Comparison of ENCODE assay signal across 8 cellular contexts in the genomic region with DNA sequence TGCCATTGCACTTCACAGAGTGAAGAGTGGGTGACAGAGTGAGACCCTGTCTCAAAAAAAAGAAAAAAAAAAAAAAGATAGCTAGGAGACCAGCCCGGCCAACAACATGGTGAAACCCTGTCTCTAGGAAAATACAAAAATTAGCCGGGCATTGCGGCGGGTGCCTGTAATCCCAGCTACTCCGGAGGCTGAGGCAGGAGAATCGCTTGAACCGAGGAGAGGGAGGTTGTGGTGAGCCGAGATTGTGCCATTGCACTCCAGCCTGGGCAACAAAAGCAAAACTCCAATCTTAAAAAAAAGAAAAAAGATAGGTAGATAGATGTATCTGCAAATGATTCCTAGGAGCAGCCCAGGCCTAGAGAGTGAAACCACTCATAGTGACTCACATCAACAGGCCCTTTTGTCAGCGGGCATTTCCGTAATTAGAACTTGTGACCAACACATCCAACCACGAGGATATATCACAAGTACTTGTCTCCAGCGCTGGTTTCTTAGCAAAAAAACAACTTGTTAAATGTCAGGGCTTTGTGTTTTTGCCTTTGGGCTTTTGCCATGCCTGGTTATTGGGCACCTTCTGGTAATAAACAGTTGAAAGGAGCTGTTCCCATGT. TPM values are rescaled to one million over a fixed set of nuclear protein-coding genes. Genes with fewer than 3 reads are reported as not detected.
DNase-seq lines count a peak whose midpoint lies in the region; ATAC-seq and TF ChIP-seq lines count a peak whose summit lies in the region.
"Not testable (repeated sequence)": the region's sequence is repeated elsewhere in the genome, so short reads cannot be mapped to it uniquely, and the experiment has no call there.

No MANE protein-coding gene starts in this region.

- H3K27ac Mint-ChIP-seq in activated CD4-positive, alpha-beta T cell treated with anti-CD3 and anti-CD28 coated beads for 36 hours: peak overlapping the region; percentile 67
- H3K27ac Mint-ChIP-seq in MCF 10A (ENCODE audit: low read depth, unreplicated experiment): not testable (repeated sequence)
- peak overlapping the region in 9 of 10 donors; percentile 35 to 94 (median 81) for H3K27ac Mint-ChIP-seq in naive thymus-derived CD8-positive, alpha-beta T cell

- not testable (repeated sequence) for H3K4me3 ChIP-seq in GM12865 (ENCODE audit: low read depth, low read length); thoracic aorta

- H3K36me3 Mint-ChIP-seq in activated CD4-positive, alpha-beta T cell treated with anti-CD3 and anti-CD28 coated beads for 36 hours (ENCODE audit: low read depth); MCF 10A (ENCODE audit: insufficient read depth, unreplicated experiment); naive thymus-derived CD8-positive, alpha-beta T cell: not testable (repeated sequence)

- CTCF ChIA-PET in activated CD4-positive, alpha-beta T cell treated with anti-CD3 and anti-CD28 coated beads for 36 hours (lab: Charles Lee): interaction anchor here (2.0 kb wide), 1 partner anchor 10 kb away, joined by 6 read pairs; no protein-coding TSS in a partner anchor
- CTCF ChIA-PET in MCF 10A (lab: Yijun Ruan, JAX): interaction anchor here (0.6 to 0.7 kb wide), 4 partner anchors 66 to 677 kb away, joined by 3 to 5 read pairs (median 3); no protein-coding TSS in a partner anchor

- not testable (repeated sequence) for H3K9me3 ChIP-seq in thoracic aorta

- POLR2A ChIA-PET in activated CD4-positive, alpha-beta T cell treated with anti-CD3 and anti-CD28 coated beads for 36 hours (lab: Charles Lee): interaction anchor here (0.6 kb wide), 2 partner anchors 70 to 188 kb away, joined by 4 to 6 read pairs; no protein-coding TSS in a partner anchor
- POLR2A ChIA-PET in MCF 10A (lab: Yijun Ruan, JAX): interaction anchor here (0.6 to 3.5 kb wide), 2 partner anchors 13 to 1862 kb away, joined by 5 to 20 read pairs; partner anchors contain the start of gene AMZ2
- POLR2A ChIA-PET in naive thymus-derived CD8-positive, alpha-beta T cell (lab: Charles Lee): interaction anchor here (5.8 kb wide), 1 partner anchor 29 kb away, joined by 45 read pairs; no protein-coding TSS in a partner anchor

- not testable (repeated sequence) for H3K4me3 Mint-ChIP-seq in activated CD4-positive, alpha-beta T cell treated with anti-CD3 and anti-CD28 coated beads for 36 hours; MCF 10A (ENCODE audit: unreplicated experiment)
- peak overlapping the region in 2 of 10 donors; percentile 40 to 52 for H3K4me3 Mint-ChIP-seq in naive thymus-derived CD8-positive, alpha-beta T cell

- intact Hi-C loops in activated CD4-positive, alpha-beta T cell treated with anti-CD3 and anti-CD28 coated beads for 36 hours (cut with DNase I, micrococcal nuclease); MCF 10A (cut with micrococcal nuclease): not testable (repeated sequence)

- not testable (repeated sequence) for BruUV-seq in MCF 10A (replicated peaks; lab: Mats Ljungman, UMichigan)

- H3K4me1 ChIP-seq in thoracic aorta (ENCODE audit: control insufficient read depth in 1 of 2, low read depth in 2 of 2): not testable (repeated sequence)

- peak; percentile 31 for ATAC-seq in HG02798 (IDR thresholded peaks at IDR 0.05; ENCODE audit: poor library complexity, unreplicated experiment)
- ATAC-seq in activated CD4-positive, alpha-beta T cell treated with anti-CD3 and anti-CD28 coated beads for 36 hours: peak; percentile 33
- not testable (repeated sequence) for ATAC-seq in naive thymus-derived CD8-positive, alpha-beta T cell; thoracic aorta (ENCODE audit: insufficient number of reproducible peaks, low FRiP score, low read depth)

- H3K27ac ChIP-seq in thoracic aorta: peak overlapping the region; percentile 43 to 57

- H3K27me3 Mint-ChIP-seq in activated CD4-positive, alpha-beta T cell treated with anti-CD3 and anti-CD28 coated beads for 36 hours; MCF 10A (ENCODE audit: insufficient read depth, unreplicated experiment); naive thymus-derived CD8-positive, alpha-beta T cell: not testable (repeated sequence)

- H3K36me3 ChIP-seq in thoracic aorta: not testable (repeated sequence)

- DNase-seq in GM12865 (ENCODE audit: low read depth) (peak; percentile 90), NCI-H226 (peak; percentile 15), MCF 10A (ENCODE audit: unreplicated experiment) (peak; percentile 73), glomerular visceral epithelial cell (ENCODE audit: extremely low spot score) (peak; percentile 80)
- peak; percentile 39 for DNase-seq in activated CD4-positive, alpha-beta T cell treated with anti-CD3 and anti-CD28 coated beads for 36 hours
- DNase-seq in naive thymus-derived CD8-positive, alpha-beta T cell: peak in 2 of 10 donors; percentile 36 to 41
- DNase-seq in thoracic aorta (ENCODE audit: low spot score): not testable (repeated sequence)

- H3K27me3 ChIP-seq in thoracic aorta (replicated peaks; ENCODE audit: insufficient read depth): not testable (repeated sequence)

- not testable (repeated sequence) for H3K9me3 Mint-ChIP-seq in activated CD4-positive, alpha-beta T cell treated with anti-CD3 and anti-CD28 coated beads for 36 hours (ENCODE audit: low read depth); MCF 10A (ENCODE audit: unreplicated experiment); naive thymus-derived CD8-positive, alpha-beta T cell

- H3K4me1 Mint-ChIP-seq in activated CD4-positive, alpha-beta T cell treated with anti-CD3 and anti-CD28 coated beads for 36 hours: peaks cover 52% of the 10 kb centered on the region
- not testable (repeated sequence) for H3K4me1 Mint-ChIP-seq in MCF 10A (ENCODE audit: insufficient read depth, unreplicated experiment)
- H3K4me1 Mint-ChIP-seq in naive thymus-derived CD8-positive, alpha-beta T cell: peaks cover 15 to 54% (median 34%) of the 10 kb centered on the region in 4 donors

- TF ChIP-seq CTCF in GM12865 (IDR thresholded peaks at IDR 0.05; ENCODE audit: insufficient read depth, low read depth, low read length, missing control alignments); MCF 10A (IDR thresholded peaks at IDR 0.05; ENCODE audit: unreplicated experiment); thoracic aorta (IDR thresholded peaks at IDR 0.05): not testable (repeated sequence)

RNA-seq across cellular contexts. Expression of gene AMZ2, which starts 13.0 kb away (rescaled TPM):
- total RNA-seq in activated CD4-positive, alpha-beta T cell treated with anti-CD3 and anti-CD28 coated beads for 36 hours: 100 to 1,000 TPM; 119 to 150 TPM
- total RNA-seq in MCF 10A (2022) (127 and 147 TPM in 2 replicates), thoracic aorta (10 to 100 TPM; 28.7 to 42.6 TPM)
- total RNA-seq in naive thymus-derived CD8-positive, alpha-beta T cell: 10 to 100 TPM; 72.4 to 72.7 TPM
- polyA plus RNA-seq in naive thymus-derived CD8-positive, alpha-beta T cell: 100 to 1,000 TPM in 1 of 3 donors, 10 to 100 TPM in 2; 89.0 to 125 (median 94.6) TPM

RNA-seq across cellular contexts. Expression of gene SLC16A6, which starts 56.1 kb away (rescaled TPM):
- total RNA-seq in activated CD4-positive, alpha-beta T cell treated with anti-CD3 and anti-CD28 coated beads for 36 hours: 1 to 10 TPM; 2.9 to 3.2 TPM
- 1.4 and 1.6 TPM in 2 replicates for total RNA-seq in MCF 10A (2022)
- 1 to 10 TPM; 6.4 to 6.9 TPM for total RNA-seq in naive thymus-derived CD8-positive, alpha-beta T cell
- 1 to 10 TPM in 2 of 3 donors, under 1 TPM in 1; 0.61 to 2.6 (median 1.5) TPM for polyA plus RNA-seq in naive thymus-derived CD8-positive, alpha-beta T cell
- total RNA-seq in thoracic aorta: 1 to 10 TPM in 1 of 2 donors, under 1 TPM in 1; 0.41 to 1.2 TPM

RNA-seq across cellular contexts. Expression of gene ARSG, which starts 56.5 kb away (rescaled TPM):
- 10 to 100 TPM in 1 of 2 experiments, 1 to 10 TPM in 1; 7.8 to 10.9 TPM for total RNA-seq in activated CD4-positive, alpha-beta T cell treated with anti-CD3 and anti-CD28 coated beads for 36 hours
- total RNA-seq in MCF 10A (2022): 5.0 and 5.9 TPM in 2 replicates
- total RNA-seq in naive thymus-derived CD8-positive, alpha-beta T cell: 10 to 100 TPM; 12.1 to 15.1 TPM
- polyA plus RNA-seq in naive thymus-derived CD8-positive, alpha-beta T cell: 10 to 100 TPM; 10.4 to 13.7 (median 12.9) TPM
- total RNA-seq in thoracic aorta: 10 to 100 TPM in 1 of 2 donors, 1 to 10 TPM in 1; 5.4 to 16.9 TPM
